10 cellular contexts compared by ENCODE assay signal in the genomic region with DNA sequence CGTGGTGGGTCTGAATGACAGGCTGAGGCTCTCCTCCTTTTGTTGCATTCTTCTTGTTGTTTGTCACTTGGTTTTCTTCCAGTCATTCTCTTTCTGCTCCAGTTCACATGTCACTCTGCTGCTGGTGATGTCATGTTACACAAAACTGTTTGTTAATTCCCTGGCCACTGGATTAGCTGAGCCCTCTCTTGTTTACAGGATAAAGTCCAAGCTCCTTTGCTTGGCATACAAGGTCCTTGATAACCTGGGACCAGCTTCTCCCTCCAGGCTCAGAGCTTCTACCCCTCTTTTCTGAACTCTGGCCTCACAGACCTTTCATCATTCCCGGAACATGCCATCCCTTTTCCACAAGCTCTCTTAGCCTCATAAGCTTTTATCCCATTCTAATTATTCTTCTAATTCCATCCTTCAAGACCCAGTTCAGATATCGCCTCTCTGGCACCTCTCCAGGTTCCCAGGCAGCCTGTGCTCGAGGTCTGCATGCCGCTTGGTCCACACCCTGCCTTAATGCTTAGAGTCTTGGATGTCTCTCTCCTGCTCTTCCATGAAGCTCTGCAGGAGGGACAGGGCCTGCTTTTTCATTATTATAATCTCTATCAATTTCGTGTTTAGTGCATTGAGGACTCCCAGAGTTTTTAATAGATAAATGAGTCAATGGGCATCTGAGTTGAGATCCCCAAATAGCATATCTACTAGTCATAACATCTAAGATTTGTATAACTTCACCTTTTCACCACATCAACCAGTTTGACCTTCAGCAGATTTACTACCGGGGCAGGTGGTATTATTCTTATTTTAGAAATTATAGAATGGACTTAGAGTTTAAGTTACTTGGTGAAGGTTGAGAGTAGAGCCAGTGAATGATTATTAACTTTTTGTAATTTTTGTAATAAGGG.
DNase-seq lines count a peak whose midpoint lies in the region; ATAC-seq, FAIRE-seq and TF ChIP-seq lines count a peak whose summit lies in the region.
"Had no signal": no experiment of that assay in that cellular context is flagged by ENCODE, and none has a peak within 500 bp of the region (broad histone marks: within the 10 kb centered on the region; RNA-seq: fewer than 3 reads in every experiment).

No MANE protein-coding gene starts in this region.

- WGBS in sigmoid colon, 2 donors, result 39 to 64% methylated on average over 7 of the region's 7 CpGs

- H3K27me3 Mint-ChIP-seq in glutamatergic neuron (ENCODE audit: unreplicated experiment), result no peaks in the 10 kb centered on the region

- ATAC-seq in HG02763 (IDR thresholded peaks at IDR 0.05; ENCODE audit: unreplicated experiment) (no peak), GM18511 (IDR thresholded peaks at IDR 0.05; ENCODE audit: unreplicated experiment) (no peak)

- H3K4me3 Mint-ChIP-seq in glutamatergic neuron (ENCODE audit: unreplicated experiment), result no peak overlapping the region

- H3K9me3 Mint-ChIP-seq in glutamatergic neuron (ENCODE audit: unreplicated experiment), result peaks cover 2% of the 10 kb centered on the region

- no peaks in the 10 kb centered on the region for H3K9me3 ChIP-seq in sigmoid colon
- H3K9me3 ChIP-seq: neutrophil had no signal

- peaks cover 0 to 11% (median 0%) of the 10 kb centered on the region in 4 donors for H3K36me3 ChIP-seq in sigmoid colon

- intact Hi-C loops in sigmoid colon (cut with DNase I), result no loop called here

- H3K36me3 Mint-ChIP-seq in glutamatergic neuron (ENCODE audit: unreplicated experiment), result peaks cover 12% of the 10 kb centered on the region

- no peak for DNase-seq in GM12891 (ENCODE audit: insufficient read length, low spot score)
- DNase-seq in RPMI7951 (ENCODE audit: low read depth), result peak; percentile 39
- DNase-seq in glutamatergic neuron, result no peak
- no peak for DNase-seq in sigmoid colon
- no peak for DNase-seq in NCI-H1930 (lab: John Stamatoyannopoulos, UW)
- no peak for DNase-seq in SKM-1 treated with dmso at 0.1 percent for 144 hours (lab: John Stamatoyannopoulos, UW; ENCODE audit: unreplicated experiment)
- DNase-seq: NCI-H526 had no signal

- no peak for TF ChIP-seq EP300 in sigmoid colon (IDR thresholded peaks at IDR 0.05)

- TF ChIP-seq POLR2A in GM12891 (IDR thresholded peaks at IDR 0.05; ENCODE audit: low read depth, low read length), result no peak
- no peak for TF ChIP-seq POLR2A in sigmoid colon (IDR thresholded peaks at IDR 0.05)

- H3K4me1 Mint-ChIP-seq in glutamatergic neuron (ENCODE audit: low read depth, unreplicated experiment), result peaks cover 8% of the 10 kb centered on the region

- no peak overlapping the region for H3K4me3 ChIP-seq in sigmoid colon

- H3K27ac ChIP-seq in sigmoid colon, result peak overlapping the region in 3 of 4 donors; percentile 5 to 50 (median 5)
- H3K27ac ChIP-seq: neutrophil had no signal

- peak; percentile 58 for FAIRE-seq in GM12891 (lab: Jason Lieb, UNC)

- H3K27me3 ChIP-seq in sigmoid colon, result no peaks in the 10 kb centered on the region
- H3K27me3 ChIP-seq: neutrophil had no signal

- TF ChIP-seq CTCF in glutamatergic neuron (IDR thresholded peaks at IDR 0.05; ENCODE audit: partially characterized antibody, unreplicated experiment) (no peak), sigmoid colon (IDR thresholded peaks at IDR 0.05) (no peak)

- peak overlapping the region; percentile 21 for H3K27ac Mint-ChIP-seq in glutamatergic neuron (ENCODE audit: unreplicated experiment)

- H3K4me1 ChIP-seq in sigmoid colon, result peaks cover 0 to 12% (median 10%) of the 10 kb centered on the region in 4 donors

TF ChIP-seq in GM12891, 5 proteins besides CTCF, POLR2A, EP300 and RAD21:
- TF ChIP-seq POU2F2 (IDR thresholded peaks at IDR 0.05; ENCODE audit: low read depth, low read length) (no peak), TAF1 (IDR thresholded peaks at IDR 0.05; ENCODE audit: low read depth, low read length) (no peak), POLR2AphosphoS5 (IDR thresholded peaks at IDR 0.05; ENCODE audit: low read depth, low read length) (no peak), PAX5 (IDR thresholded peaks at IDR 0.05; ENCODE audit: insufficient read depth, low read length, severe bottlenecking) (no peak), SPI1 (IDR thresholded peaks at IDR 0.05; ENCODE audit: low read depth, low read length) (no peak)
TF ChIP-seq in GM12891: peak in this region for 0.
